In the genomic region with DNA sequence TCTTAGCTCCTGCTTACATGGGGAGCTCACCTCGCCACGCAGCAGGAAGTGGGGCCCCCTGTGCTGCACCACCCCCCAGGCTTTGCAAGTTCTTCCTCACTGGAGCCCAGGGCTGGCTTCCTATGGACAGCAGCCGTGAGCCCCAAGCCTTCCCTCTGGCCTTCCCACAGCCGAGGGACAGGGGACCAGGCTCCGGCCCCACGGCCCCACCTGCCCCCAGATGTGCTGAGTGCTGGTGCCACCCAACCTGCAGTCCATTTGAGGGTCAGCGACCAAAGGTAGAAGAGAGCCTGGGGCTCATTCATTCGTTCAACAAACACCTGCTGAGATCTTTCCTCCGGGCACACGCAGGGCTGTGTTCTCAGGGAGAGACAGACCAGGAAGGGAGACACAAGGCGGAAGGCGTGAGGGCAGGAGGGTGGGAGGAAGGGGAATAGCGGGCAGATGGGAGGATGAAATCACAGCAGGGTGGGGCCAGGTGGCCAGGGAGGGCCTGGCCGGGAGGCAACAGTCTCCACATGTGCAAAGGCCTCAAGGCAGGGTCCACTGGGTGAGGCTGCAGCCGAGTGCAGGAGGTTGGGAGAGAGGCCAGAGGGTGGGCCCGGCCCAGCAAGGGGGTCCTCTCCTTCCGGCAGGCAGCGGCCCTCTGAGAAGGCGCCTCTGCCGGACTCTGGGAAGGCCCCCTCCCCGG, we compare ENCODE assay signal across 17 cellular contexts.
DNase-seq lines count a peak whose midpoint lies in the region; ATAC-seq and TF ChIP-seq lines count a peak whose summit lies in the region.
"Had no signal": no experiment of that assay in that cellular context is flagged by ENCODE, and none has a peak within 500 bp of the region (broad histone marks: within the 10 kb centered on the region; RNA-seq: fewer than 3 reads in every experiment).

No MANE protein-coding gene starts in this region.

- H3K23ac ChIP-seq in trophoblast cell (ENCODE audit: low read length) = no peak overlapping the region

- H2BK12ac ChIP-seq in trophoblast cell (ENCODE audit: low read length) = no peak overlapping the region

- no peak overlapping the region for H3K27ac Mint-ChIP-seq in CD14-positive monocyte
- H3K27ac Mint-ChIP-seq in activated T-helper 1 cell treated with anti-CD3 and anti-CD28 coated beads, Interleukin-12 subunit alpha, Interleukin-12 subunit beta, Interleukin-2, Interleukin-4 antibody, amounts not matched to agents 30 ng/mL and 10 ng/mL and 1 ng/mL, durations not matched to agents 14 hours and 24 hours and 36 hours = no peak overlapping the region
- H3K27ac Mint-ChIP-seq: activated naive CD4-positive, alpha-beta T cell treated with anti-CD3 and anti-CD28 coated beads, Interleukin-2, amount 10 ng/mL, durations not matched to agents 7 days and 5 days; naive B cell had no signal

- no peaks in the 10 kb centered on the region for H3K36me3 Mint-ChIP-seq in CD14-positive monocyte
- no peaks in the 10 kb centered on the region for H3K36me3 Mint-ChIP-seq in activated T-helper 1 cell treated with anti-CD3 and anti-CD28 coated beads, Interleukin-12 subunit alpha, Interleukin-12 subunit beta, Interleukin-2, Interleukin-4 antibody, amounts not matched to agents 30 ng/mL and 10 ng/mL and 1 ng/mL, durations not matched to agents 14 hours and 24 hours and 36 hours (ENCODE audit: low read depth)
- H3K36me3 Mint-ChIP-seq: activated naive CD4-positive, alpha-beta T cell treated with anti-CD3 and anti-CD28 coated beads, Interleukin-2, amount 10 ng/mL, durations not matched to agents 7 days and 5 days; naive B cell had no signal

- no peak overlapping the region for H3K9ac ChIP-seq in trophoblast cell (ENCODE audit: low read length)
- H3K9ac ChIP-seq: GM23248 had no signal

- peaks cover 21 to 60% (median 33%) of the 10 kb centered on the region in 7 donors for H3K9me3 Mint-ChIP-seq in CD14-positive monocyte
- peaks cover 7% of the 10 kb centered on the region for H3K9me3 Mint-ChIP-seq in activated T-helper 1 cell treated with anti-CD3 and anti-CD28 coated beads, Interleukin-12 subunit alpha, Interleukin-12 subunit beta, Interleukin-2, Interleukin-4 antibody, amounts not matched to agents 30 ng/mL and 10 ng/mL and 1 ng/mL, durations not matched to agents 14 hours and 24 hours and 36 hours

- H3K4ac ChIP-seq in trophoblast cell (ENCODE audit: low read depth, low read length) = no peak overlapping the region

- no peaks in the 10 kb centered on the region for H3K4me1 Mint-ChIP-seq in CD14-positive monocyte
- H3K4me1 Mint-ChIP-seq in activated T-helper 1 cell treated with anti-CD3 and anti-CD28 coated beads, Interleukin-12 subunit alpha, Interleukin-12 subunit beta, Interleukin-2, Interleukin-4 antibody, amounts not matched to agents 30 ng/mL and 10 ng/mL and 1 ng/mL, durations not matched to agents 14 hours and 24 hours and 36 hours (ENCODE audit: low read depth) = no peaks in the 10 kb centered on the region
- H3K4me1 Mint-ChIP-seq: activated naive CD4-positive, alpha-beta T cell treated with anti-CD3 and anti-CD28 coated beads, Interleukin-2, amount 10 ng/mL, durations not matched to agents 7 days and 5 days had no signal

- H3K27me3 Mint-ChIP-seq in CD14-positive monocyte (ENCODE audit: low read depth in 3 of 3) = peaks cover 3 to 9% (median 3%) of the 10 kb centered on the region in 3 donors
- no peaks in the 10 kb centered on the region for H3K27me3 Mint-ChIP-seq in activated T-helper 1 cell treated with anti-CD3 and anti-CD28 coated beads, Interleukin-12 subunit alpha, Interleukin-12 subunit beta, Interleukin-2, Interleukin-4 antibody, amounts not matched to agents 30 ng/mL and 10 ng/mL and 1 ng/mL, durations not matched to agents 14 hours and 24 hours and 36 hours (ENCODE audit: insufficient read depth)
- H3K27me3 Mint-ChIP-seq: naive B cell had no signal

- no peak overlapping the region for H2AFZ ChIP-seq in trophoblast cell (ENCODE audit: insufficient read depth, low read length, poor library complexity)
- H2AFZ ChIP-seq: GM23248 had no signal

- no peak overlapping the region for H2BK120ac ChIP-seq in trophoblast cell (ENCODE audit: insufficient read depth, low read length, poor library complexity)

- intact Hi-C loops in CD14-positive monocyte (cut with micrococcal nuclease) (no loop called here), left cardiac atrium (cut with DNase I) (no loop called here)
- intact Hi-C loops in activated T-helper 1 cell treated with anti-CD3 and anti-CD28 coated beads, Interleukin-12 subunit alpha, Interleukin-12 subunit beta, Interleukin-2, Interleukin-4 antibody, amounts not matched to agents 30 ng/mL and 10 ng/mL and 1 ng/mL, durations not matched to agents 14 hours and 24 hours and 36 hours (cut with micrococcal nuclease) = no loop called here

- H3K27ac ChIP-seq in trophoblast cell (ENCODE audit: low read depth, low read length) = no peak overlapping the region
- H3K27ac ChIP-seq in SJCRH30 = no peak overlapping the region
- H3K27ac ChIP-seq: GM23248 had no signal

- H3K79me1 ChIP-seq in trophoblast cell (ENCODE audit: low read length) = no peaks in the 10 kb centered on the region

- H3K27me3 ChIP-seq in H7 (ENCODE audit: control insufficient read depth, insufficient read depth, low read length) (no peaks in the 10 kb centered on the region), trophoblast cell (ENCODE audit: insufficient read depth, low read length) (no peaks in the 10 kb centered on the region), SJCRH30 (no peaks in the 10 kb centered on the region)

- no peak overlapping the region for H2BK5ac ChIP-seq in trophoblast cell (ENCODE audit: low read depth, low read length, poor library complexity)

- H3K36me3 ChIP-seq in H7 (replicated peaks; ENCODE audit: control insufficient read depth, insufficient read depth, low read length) (no peaks in the 10 kb centered on the region), trophoblast cell (ENCODE audit: control insufficient read depth in 1 of 2, insufficient read depth in 2 of 2, low read length in 2 of 2) (no peaks in the 10 kb centered on the region), SJCRH30 (no peaks in the 10 kb centered on the region)

- WGBS in trophoblast cell (ENCODE audit: extremely low coverage, insufficient coverage, insufficient read length) = no CpG with 5 or more reads among the region's 21 CpGs

- H3K9me3 ChIP-seq in trophoblast cell (ENCODE audit: insufficient read depth, low read depth, low read length) (peaks cover 12% of the 10 kb centered on the region), SJCRH30 (replicated peaks) (no peaks in the 10 kb centered on the region)

- H3K14ac ChIP-seq in trophoblast cell (ENCODE audit: low read length) = no peak overlapping the region

- DNase-seq in CD14-positive monocyte (ENCODE audit: low spot score) = peak; percentile 32
- DNase-seq in H7 = peak; percentile 59
- peak; percentile 18 for DNase-seq in left cardiac atrium
- no peak for DNase-seq in trophoblast cell
- no peak for DNase-seq in SJCRH30
- no peak for DNase-seq in cortex of kidney (lab: John Stamatoyannopoulos, UW)
- DNase-seq in activated T-helper 1 cell treated with anti-CD3 and anti-CD28 coated beads, Interleukin-12 subunit alpha, Interleukin-12 subunit beta, Interleukin-2, Interleukin-4 antibody, amounts not matched to agents 30 ng/mL and 10 ng/mL and 1 ng/mL, durations not matched to agents 14 hours and 24 hours and 36 hours (ENCODE audit: low spot score) = no peak
- DNase-seq: activated naive CD4-positive, alpha-beta T cell treated with anti-CD3 and anti-CD28 coated beads, Interleukin-2, amount 10 ng/mL, durations not matched to agents 7 days and 5 days; C1 segment of cervical spinal cord; effector CD8-positive, alpha-beta T cell; EL; GM23248; hypothalamus; naive B cell; NCI-H1930; NCI-H510A treated with DMSO at 0.1 percent for 48 hours; OCI-M1 had no signal

- no peak overlapping the region for H3K18ac ChIP-seq in trophoblast cell (ENCODE audit: low read length)

- no peak overlapping the region for H3K4me2 ChIP-seq in trophoblast cell (ENCODE audit: low read length)

- H3K79me2 ChIP-seq in trophoblast cell (ENCODE audit: control insufficient read depth, insufficient read depth, low read length, poor library complexity) = no peaks in the 10 kb centered on the region

- no peak overlapping the region for H2AK5ac ChIP-seq in trophoblast cell (ENCODE audit: low read length)

- no peak for ATAC-seq in left cardiac atrium

- no peak overlapping the region for H4K8ac ChIP-seq in trophoblast cell (ENCODE audit: low read depth, low read length)

- no peak overlapping the region for H4K12ac ChIP-seq in trophoblast cell (ENCODE audit: low read depth, low read length)

- TF ChIP-seq CTCF in CD14-positive monocyte (IDR thresholded peaks at IDR 0.05) = no peak

- no peak overlapping the region for H3K4me3 Mint-ChIP-seq in CD14-positive monocyte
- no peak overlapping the region for H3K4me3 Mint-ChIP-seq in activated T-helper 1 cell treated with anti-CD3 and anti-CD28 coated beads, Interleukin-12 subunit alpha, Interleukin-12 subunit beta, Interleukin-2, Interleukin-4 antibody, amounts not matched to agents 30 ng/mL and 10 ng/mL and 1 ng/mL, durations not matched to agents 14 hours and 24 hours and 36 hours
- H3K4me3 Mint-ChIP-seq: activated naive CD4-positive, alpha-beta T cell treated with anti-CD3 and anti-CD28 coated beads, Interleukin-2, amount 10 ng/mL, durations not matched to agents 7 days and 5 days; naive B cell had no signal

- H3K4me3 ChIP-seq in H7 (ENCODE audit: insufficient read depth, low read depth, low read length) (no peak overlapping the region), trophoblast cell (ENCODE audit: low read depth, low read length) (peak overlapping the region; percentile 13), SJCRH30 (no peak overlapping the region)
- H3K4me3 ChIP-seq: GM23248 had no signal

- H3K4me1 ChIP-seq in trophoblast cell (ENCODE audit: control insufficient read depth in 1 of 2, insufficient read depth in 2 of 2, low read length in 2 of 2) = no peaks in the 10 kb centered on the region
- no peaks in the 10 kb centered on the region for H3K4me1 ChIP-seq in SJCRH30

- H4K91ac ChIP-seq in trophoblast cell (ENCODE audit: low read depth, low read length) = no peak overlapping the region

Comparison
In these comparisons a context has a peak if more than half of its experiments do, and no peak if none do; other contexts are left out.
1. DNase-seq: peak in CD14-positive monocyte (single experiment), H7 (single experiment) and left cardiac atrium (single experiment); none in trophoblast cell (0 of 2), SJCRH30 (0 of 2), cortex of kidney (single experiment) and activated T-helper 1 cell treated with anti-CD3 and anti-CD28 coated beads, Interleukin-12 subunit alpha, Interleukin-12 subunit beta, Interleukin-2, Interleukin-4 antibody, amounts not matched to agents 30 ng/mL and 10 ng/mL and 1 ng/mL, durations not matched to agents 14 hours and 24 hours and 36 hours (single experiment).